ENCODE assay signal across 13 cellular contexts in the genomic region with DNA sequence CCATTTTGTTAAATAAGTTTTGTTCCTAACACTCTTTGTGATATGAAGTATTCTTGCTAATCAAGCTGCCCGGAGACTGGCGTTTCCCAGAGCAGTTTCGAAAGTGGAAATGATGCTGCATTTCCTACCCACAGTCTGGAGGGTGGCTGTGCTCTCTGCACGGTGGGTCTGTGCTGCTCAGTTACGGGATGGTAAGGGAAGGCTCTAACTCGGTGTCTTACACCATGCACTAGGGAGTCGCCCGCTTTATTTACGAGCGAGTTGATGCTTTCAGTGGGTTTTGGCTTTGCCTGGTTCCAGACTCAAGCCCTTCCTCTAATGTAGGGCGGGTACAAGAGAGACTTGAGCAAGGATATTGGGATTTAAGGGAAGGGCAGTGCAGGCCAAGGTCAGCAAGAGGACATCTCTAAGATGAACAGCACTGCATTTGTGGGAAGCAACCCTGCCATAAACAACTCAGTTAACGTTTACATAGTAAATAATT.
A peak's percentile ranks its signal among the peaks of the same experiment; 100 is the strongest.
DNase-seq lines count a peak whose midpoint lies in the region; ATAC-seq and TF ChIP-seq lines count a peak whose summit lies in the region.
"Had no signal": no experiment of that assay in that cellular context is flagged by ENCODE, and none has a peak within 500 bp of the region (broad histone marks: within the 10 kb centered on the region; RNA-seq: fewer than 3 reads in every experiment).

No MANE protein-coding gene starts in this region.

- H3K9me2 ChIP-seq in HCT116 (ENCODE audit: insufficient read depth): no peaks in the 10 kb centered on the region

- DNase-seq in HCT116 (ENCODE audit: low read depth, low spot score) (peak; percentile 75), iris pigment epithelial cell (ENCODE audit: low read depth) (peak; percentile 71), spleen (no peak), DMS114 treated with DMSO at 0.1 percent for 48 hours (lab: John Stamatoyannopoulos, UW; ENCODE audit: unreplicated experiment) (no peak), NCI-H2196 (lab: John Stamatoyannopoulos, UW; ENCODE audit: unreplicated experiment) (no peak), esophagus muscularis mucosa (ENCODE audit: extremely low spot score) (no peak)
- DNase-seq: activated CD4-positive, alpha-beta T cell treated with anti-CD3 and anti-CD28 coated beads, Interleukin-2, amount 50 U/mL, for 1 hour; activated naive CD4-positive, alpha-beta T cell treated with anti-CD3 and anti-CD28 coated beads, Interleukin-2, amount 10 ng/mL, durations not matched to agents 7 days and 5 days; heart left ventricle; right cardiac atrium had no signal

- no peaks in the 10 kb centered on the region for H3K36me3 ChIP-seq in HCT116 (ENCODE audit: control insufficient read depth in 1 of 2, insufficient read depth in 2 of 2, low read length in 2 of 2)
- H3K36me3 ChIP-seq in spleen: peaks cover 0 to 7% (median 0%) of the 10 kb centered on the region in 6 donors
- H3K36me3 ChIP-seq in esophagus muscularis mucosa: no peaks in the 10 kb centered on the region
- H3K36me3 ChIP-seq: heart left ventricle had no signal

- peak overlapping the region; percentile 100 for H3K27ac ChIP-seq in HCT116 (ENCODE audit: low read depth, low read length)
- peak overlapping the region in 5 of 8 donors; percentile 14 to 71 (median 56) for H3K27ac ChIP-seq in spleen
- H3K27ac ChIP-seq in esophagus muscularis mucosa (replicated peaks in 1 of 4): no peak overlapping the region
- H3K27ac ChIP-seq: heart left ventricle had no signal

- TF ChIP-seq RAD21 in HCT116 (IDR thresholded peaks at IDR 0.05; ENCODE audit: low read depth): no peak

- H3K4me3 ChIP-seq in HCT116 (replicated peaks in 1 of 2; ENCODE audit: low read depth in 1 of 2, low read length in 2 of 2): peak overlapping the region; percentile 1 to 6; a peak in 3 of 4 replicates
- no peak overlapping the region for H3K4me3 ChIP-seq in spleen
- no peak overlapping the region for H3K4me3 ChIP-seq in esophagus muscularis mucosa
- H3K4me3 ChIP-seq: GM12878, heart left ventricle had no signal

- no peak for TF ChIP-seq POLR2A in HCT116 (IDR thresholded peaks at IDR 0.05; ENCODE audit: borderline replicate concordance, extremely low read depth, insufficient read depth, insufficient read length)
- TF ChIP-seq POLR2A in spleen (IDR thresholded peaks at IDR 0.05): no peak
- no peak for TF ChIP-seq POLR2A in esophagus muscularis mucosa (IDR thresholded peaks at IDR 0.05; ENCODE audit: low read depth)

- BruUV-seq in HCT116 (replicated peaks; lab: Mats Ljungman, UMichigan): TSS peak; percentile 95

- 42 to 71% (median 51%) methylated on average over 12 of the region's 12 CpGs for WGBS in spleen, 5 donors
- 82% methylated on average over 11 of the region's 12 CpGs for WGBS in esophagus muscularis mucosa

- H3K4me1 ChIP-seq in HCT116 (ENCODE audit: control insufficient read depth in 1 of 2, insufficient read depth in 2 of 2, low read length in 2 of 2): peaks cover 85 to 93% of the 10 kb centered on the region in 2 experiments
- H3K4me1 ChIP-seq in spleen: peaks cover 0 to 10% (median 1%) of the 10 kb centered on the region in 6 donors
- H3K4me1 ChIP-seq in esophagus muscularis mucosa: peaks cover 5 to 24% (median 14%) of the 10 kb centered on the region in 4 donors

- TF ChIP-seq CTCF in HCT116 (IDR thresholded peaks at IDR 0.05 in 2 of 3, conservative IDR thresholded peaks at IDR 0.05 in 1 of 3; ENCODE audit: borderline replicate concordance in 1 of 3, insufficient read depth in 1 of 3, low read depth in 2 of 3, low read length in 2 of 3) (no peak), spleen (IDR thresholded peaks at IDR 0.05 in 8 of 11, conservative IDR thresholded peaks at IDR 0.05 in 3 of 11) (no peak), esophagus muscularis mucosa (IDR thresholded peaks at IDR 0.05) (no peak)

- CTCF ChIA-PET in HCT116 (lab: Charles Lee): no interaction called here

- RAD21 ChIA-PET in HCT116 (lab: Charles Lee; ENCODE audit: low non-redundant PET in 1 of 2, low total read pairs in 2 of 2, uncharacterized antibody in 2 of 2, unreplicated experiment in 2 of 2): interaction anchor here (0.6 to 1.1 kb wide), 3 partner anchors 9 to 64 kb away, joined by 3 read pairs; no protein-coding TSS in a partner anchor

- no peaks in the 10 kb centered on the region for H3K27me3 ChIP-seq in HCT116 (ENCODE audit: insufficient read depth, low read length)
- H3K27me3 ChIP-seq in spleen (replicated peaks in 1 of 7): no peaks in the 10 kb centered on the region
- H3K27me3 ChIP-seq in esophagus muscularis mucosa: no peaks in the 10 kb centered on the region
- H3K27me3 ChIP-seq: heart left ventricle had no signal

- ATAC-seq in HCT116 (peak; percentile 79), SK-N-SH treated with all-trans-retinoic acid at 6 μM for 48 hours (peak; percentile 40), HG03025 (IDR thresholded peaks at IDR 0.05; ENCODE audit: low FRiP score, unreplicated experiment) (no peak)
- ATAC-seq: GM12878, heart left ventricle had no signal

- H4K20me1 ChIP-seq in HCT116 (ENCODE audit: insufficient read depth): no peaks in the 10 kb centered on the region

- no peak overlapping the region for H2AFZ ChIP-seq in HCT116 (ENCODE audit: low read depth, low read length, poor library complexity, severe bottlenecking)

- TF ChIP-seq EP300 in esophagus muscularis mucosa (IDR thresholded peaks at IDR 0.05): no peak

- H3K4me2 ChIP-seq in HCT116 (ENCODE audit: low read length): peak overlapping the region; percentile 64

- peaks cover 65% of the 10 kb centered on the region for H3K79me2 ChIP-seq in HCT116 (ENCODE audit: insufficient read depth, low read length)

- H3K9ac ChIP-seq in HCT116 (ENCODE audit: low read length): peak overlapping the region; percentile 74

- no peaks in the 10 kb centered on the region for H3K9me3 ChIP-seq in HCT116 (ENCODE audit: control insufficient read depth in 1 of 2, insufficient read depth in 1 of 2, low read depth in 1 of 2, low read length in 2 of 2)
- H3K9me3 ChIP-seq in spleen: no peaks in the 10 kb centered on the region
- H3K9me3 ChIP-seq in esophagus muscularis mucosa: no peaks in the 10 kb centered on the region
- H3K9me3 ChIP-seq: heart left ventricle had no signal

- POLR2A ChIA-PET in HCT116 (lab: Charles Lee): interaction anchor here (0.7 to 6.1 kb wide), 12 partner anchors 8 to 265 kb away, joined by 3 to 36 read pairs (median 5); no protein-coding TSS in a partner anchor

- intact Hi-C loops in HCT116 (cut with micrococcal nuclease) (loop anchor here (1.0 to 10.0 kb wide), 5 partner anchors 18 to 268 kb away; no protein-coding TSS in a partner anchor), spleen (cut with DNase I; ENCODE audit: low total_unique reads) (no loop called here), esophagus muscularis mucosa (cut with DNase I) (no loop called here)

TF ChIP-seq in HCT116, 20 proteins besides CTCF, POLR2A, EP300 and RAD21 (continues in another document):
- TF ChIP-seq, protein P1, sequence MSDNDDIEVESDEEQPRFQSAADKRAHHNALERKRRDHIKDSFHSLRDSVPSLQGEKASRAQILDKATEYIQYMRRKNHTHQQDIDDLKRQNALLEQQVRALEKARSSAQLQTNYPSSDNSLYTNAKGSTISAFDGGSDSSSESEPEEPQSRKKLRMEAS (IDR thresholded peaks at IDR 0.05): no peak
- TF ChIP-seq JUND (IDR thresholded peaks at IDR 0.05): no peak

TF ChIP-seq in SK-N-SH treated with all-trans-retinoic acid at 6 μM for 48 hours, 23 proteins besides CTCF, POLR2A, EP300 and RAD21 (continues in another document):
- TF ChIP-seq PATZ1 (CRISPR knock-in tag; IDR thresholded peaks at IDR 0.05; ENCODE audit: borderline replicate concordance) (no peak), RARB (CRISPR knock-in tag; IDR thresholded peaks at IDR 0.05) (no peak), ZNF70 (CRISPR knock-in tag; IDR thresholded peaks at IDR 0.05) (no peak), ZFP30 (CRISPR knock-in tag; IDR thresholded peaks at IDR 0.05) (no peak), ZFP3 (CRISPR knock-in tag; IDR thresholded peaks at IDR 0.05) (0 out of 2 replicates have a peak, but pooled peaks have one; percentile 53), ARNTL (CRISPR knock-in tag; IDR thresholded peaks at IDR 0.05; ENCODE audit: borderline replicate concordance, low read depth) (no peak), OSR1 (CRISPR knock-in tag; IDR thresholded peaks at IDR 0.05) (no peak), ZNF8 (CRISPR knock-in tag; IDR thresholded peaks at IDR 0.05) (no peak), TCF4 (CRISPR knock-in tag; IDR thresholded peaks at IDR 0.05; ENCODE audit: borderline replicate concordance) (no peak)
- TF ChIP-seq, protein P2, sequence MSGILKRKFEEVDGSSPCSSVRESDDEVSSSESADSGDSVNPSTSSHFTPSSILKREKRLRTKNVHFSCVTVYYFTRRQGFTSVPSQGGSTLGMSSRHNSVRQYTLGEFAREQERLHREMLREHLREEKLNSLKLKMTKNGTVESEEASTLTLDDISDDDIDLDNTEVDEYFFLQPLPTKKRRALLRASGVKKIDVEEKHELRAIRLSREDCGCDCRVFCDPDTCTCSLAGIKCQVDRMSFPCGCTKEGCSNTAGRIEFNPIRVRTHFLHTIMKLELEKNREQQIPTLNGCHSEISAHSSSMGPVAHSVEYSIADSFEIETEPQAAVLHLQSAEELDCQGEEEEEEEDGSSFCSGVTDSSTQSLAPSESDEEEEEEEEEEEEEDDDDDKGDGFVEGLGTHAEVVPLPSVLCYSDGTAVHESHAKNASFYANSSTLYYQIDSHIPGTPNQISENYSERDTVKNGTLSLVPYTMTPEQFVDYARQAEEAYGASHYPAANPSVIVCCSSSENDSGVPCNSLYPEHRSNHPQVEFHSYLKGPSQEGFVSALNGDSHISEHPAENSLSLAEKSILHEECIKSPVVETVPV (CRISPR knock-in tag; IDR thresholded peaks at IDR 0.05): no peak

Comparison
In these comparisons a context has a peak if more than half of its experiments do, and no peak if none do; other contexts are left out.
1. DNase-seq: peak in HCT116 (single experiment) and iris pigment epithelial cell (single experiment); none in spleen (single experiment), DMS114 treated with DMSO at 0.1 percent for 48 hours (single experiment), NCI-H2196 (single experiment) and esophagus muscularis mucosa (single experiment).
2. H3K27ac ChIP-seq: peak in HCT116 (single experiment) and spleen (5 of 8); none in esophagus muscularis mucosa (0 of 4).
3. H3K4me3 ChIP-seq: peak in HCT116 (2 of 2); none in spleen (0 of 8) and esophagus muscularis mucosa (0 of 4).